8 cellular contexts compared by ENCODE assay signal in the genomic region with DNA sequence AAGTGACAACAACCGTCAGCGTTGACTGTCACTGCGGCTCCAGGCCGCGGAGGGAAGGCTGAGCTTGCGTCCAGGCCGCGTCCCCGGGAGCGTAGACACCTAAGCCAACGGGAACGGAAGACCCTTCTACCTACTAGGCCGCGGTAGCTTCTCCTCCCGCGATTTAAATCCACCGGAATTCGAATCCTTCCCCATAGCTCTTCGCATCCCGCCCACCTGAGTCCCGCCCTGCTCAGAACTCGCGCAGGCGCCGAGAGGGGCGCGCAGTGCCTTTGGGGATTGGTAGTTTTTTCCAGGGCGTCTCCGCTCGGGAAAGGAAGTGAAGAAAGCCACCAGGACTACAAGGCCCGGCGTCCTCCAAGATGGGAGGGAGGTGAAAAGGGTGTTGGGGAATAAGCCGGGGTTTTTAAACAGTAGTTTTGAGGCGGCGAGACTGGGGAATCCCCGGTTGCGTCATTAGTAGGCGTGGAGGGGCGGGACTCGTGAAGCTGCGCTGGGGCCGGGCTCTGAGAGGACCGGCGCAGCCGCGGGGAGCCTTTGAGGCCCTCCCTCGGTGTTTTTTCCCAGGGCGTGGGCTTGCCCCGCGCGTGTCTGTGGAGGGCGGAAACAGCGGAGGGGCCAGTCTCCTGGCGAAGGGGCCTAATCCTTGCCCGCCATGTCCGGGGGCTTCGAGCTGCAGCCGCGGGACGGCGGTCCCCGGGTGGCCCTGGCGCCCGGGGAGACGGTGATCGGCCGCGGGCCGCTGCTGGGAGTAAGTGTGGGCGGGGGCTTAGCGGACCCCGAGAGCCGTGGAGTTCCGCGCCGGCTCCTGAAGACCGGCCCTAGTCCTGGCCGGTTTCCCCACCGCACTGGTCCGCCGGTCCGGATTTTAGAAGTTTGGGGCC. TPM values are rescaled to one million over a fixed set of nuclear protein-coding genes. Genes with fewer than 3 reads are reported as not detected.
A peak's percentile ranks its signal among the peaks of the same experiment; 100 is the strongest.
DNase-seq lines count a peak whose midpoint lies in the region; TF ChIP-seq lines count a peak whose summit lies in the region.

A gene with protein sequence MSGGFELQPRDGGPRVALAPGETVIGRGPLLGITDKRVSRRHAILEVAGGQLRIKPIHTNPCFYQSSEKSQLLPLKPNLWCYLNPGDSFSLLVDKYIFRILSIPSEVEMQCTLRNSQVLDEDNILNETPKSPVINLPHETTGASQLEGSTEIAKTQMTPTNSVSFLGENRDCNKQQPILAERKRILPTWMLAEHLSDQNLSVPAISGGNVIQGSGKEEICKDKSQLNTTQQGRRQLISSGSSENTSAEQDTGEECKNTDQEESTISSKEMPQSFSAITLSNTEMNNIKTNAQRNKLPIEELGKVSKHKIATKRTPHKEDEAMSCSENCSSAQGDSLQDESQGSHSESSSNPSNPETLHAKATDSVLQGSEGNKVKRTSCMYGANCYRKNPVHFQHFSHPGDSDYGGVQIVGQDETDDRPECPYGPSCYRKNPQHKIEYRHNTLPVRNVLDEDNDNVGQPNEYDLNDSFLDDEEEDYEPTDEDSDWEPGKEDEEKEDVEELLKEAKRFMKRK (plus strand): TSS at position 509 of the 884 bp plus-strand sequence. CDS start 147 bp downstream, at position 656.
A gene with protein sequence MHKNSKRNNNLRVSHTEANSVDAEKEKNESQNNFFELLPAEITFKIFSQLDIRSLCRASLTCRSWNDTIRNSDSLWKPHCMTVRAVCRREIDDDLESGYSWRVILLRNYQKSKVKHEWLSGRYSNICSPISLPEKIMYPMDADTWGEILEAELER (minus strand): TSS at position 218 of the 884 bp plus-strand sequence. CDS start 2,149 bp downstream, outside the sequence.

- H3K9me3 ChIP-seq in SJSA1 (replicated peaks) = no peaks in the 10 kb centered on the region
- no peaks in the 10 kb centered on the region for H3K9me3 ChIP-seq in neural progenitor cell (ENCODE audit: low read depth)
- H3K9me3 ChIP-seq in stomach smooth muscle (ENCODE audit: control insufficient read depth in 2 of 2, low read length in 2 of 2) = no peaks in the 10 kb centered on the region

- peaks cover 13% of the 10 kb centered on the region for H3K4me1 ChIP-seq in SJSA1 (replicated peaks)
- H3K4me1 ChIP-seq in neural progenitor cell = peaks cover 14% of the 10 kb centered on the region
- peaks cover 7% of the 10 kb centered on the region for H3K4me1 ChIP-seq in stomach smooth muscle (ENCODE audit: control insufficient read depth, insufficient read depth, low read length)

- H3K27ac ChIP-seq in SJSA1 (peak within 1 kb of the TSS; percentile 89), neural progenitor cell (no peak within 1 kb of the TSS), stomach smooth muscle (ENCODE audit: low read length) (peak within 1 kb of the TSS; percentile 72)

- H3K4me3 ChIP-seq in HFF-Myc (replicated peaks; ENCODE audit: low read depth, low read length) = peak within 1 kb of the TSS; percentile 77
- H3K4me3 ChIP-seq in SJSA1 = peak within 1 kb of the TSS; percentile 80
- H3K4me3 ChIP-seq in neural progenitor cell = peak within 1 kb of the TSS; percentile 82
- peak within 1 kb of the TSS; percentile 91 to 99 for H3K4me3 ChIP-seq in stomach smooth muscle (ENCODE audit: low read length in 2 of 2)

- peak within 1 kb of the TSS; percentile 93 for H3K4me2 ChIP-seq in neural progenitor cell

- H3F3A ChIP-seq in neural progenitor cell (ENCODE audit: low read depth) = peaks cover 9% of the 10 kb centered on the region

- no peaks in the 10 kb centered on the region; the same call in 1 of the 2 replicates for H3K36me3 ChIP-seq in SJSA1
- H3K36me3 ChIP-seq in neural progenitor cell = no peaks in the 10 kb centered on the region
- H3K36me3 ChIP-seq in stomach smooth muscle (ENCODE audit: control insufficient read depth in 2 of 2, insufficient read depth in 2 of 2, low read length in 2 of 2) = no peaks in the 10 kb centered on the region

- H2AFZ ChIP-seq in neural progenitor cell (replicated peaks) = peak within 1 kb of the TSS; percentile 96

- H3K4me3 Mint-ChIP-seq in activated naive CD4-positive, alpha-beta T cell treated with anti-CD3 and anti-CD28 coated beads for 36 hours = peak within 1 kb of the TSS; percentile 94
- peak within 1 kb of the TSS; percentile 97 for H3K4me3 Mint-ChIP-seq in neural progenitor cell

- H3K27me3 ChIP-seq in SJSA1 (replicated peaks) (no peaks in the 10 kb centered on the region), neural progenitor cell (no peaks in the 10 kb centered on the region), stomach smooth muscle (ENCODE audit: control insufficient read depth in 1 of 2, insufficient read depth in 2 of 2, low read length in 2 of 2) (no peaks in the 10 kb centered on the region)

- H3K4me1 Mint-ChIP-seq in activated naive CD4-positive, alpha-beta T cell treated with anti-CD3 and anti-CD28 coated beads for 36 hours (ENCODE audit: low read depth) = peaks cover 40% of the 10 kb centered on the region
- H3K4me1 Mint-ChIP-seq in neural progenitor cell = peaks cover 15% of the 10 kb centered on the region

- no peaks in the 10 kb centered on the region for H3K9me3 Mint-ChIP-seq in activated naive CD4-positive, alpha-beta T cell treated with anti-CD3 and anti-CD28 coated beads for 36 hours
- no peaks in the 10 kb centered on the region for H3K9me3 Mint-ChIP-seq in neural progenitor cell

- H3K36me3 Mint-ChIP-seq in activated naive CD4-positive, alpha-beta T cell treated with anti-CD3 and anti-CD28 coated beads for 36 hours (ENCODE audit: low read depth) = peaks cover 2% of the 10 kb centered on the region
- H3K36me3 Mint-ChIP-seq in neural progenitor cell = no peaks in the 10 kb centered on the region

- peaks cover 40% of the 10 kb centered on the region for H3K79me2 ChIP-seq in neural progenitor cell (ENCODE audit: low read depth)

- no peaks in the 10 kb centered on the region for H3K27me3 Mint-ChIP-seq in activated naive CD4-positive, alpha-beta T cell treated with anti-CD3 and anti-CD28 coated beads for 36 hours (ENCODE audit: low read depth)
- H3K27me3 Mint-ChIP-seq in neural progenitor cell (ENCODE audit: insufficient read depth, low read depth) = peaks cover 2% of the 10 kb centered on the region

- H3K9ac ChIP-seq in neural progenitor cell = peak within 1 kb of the TSS; percentile 75
- H3K9ac ChIP-seq in stomach smooth muscle (ENCODE audit: low read length in 2 of 2) = peak within 1 kb of the TSS; percentile 79 to 84

- intact Hi-C loops in activated naive CD4-positive, alpha-beta T cell treated with anti-CD3 and anti-CD28 coated beads for 36 hours (cut with micrococcal nuclease) = loop anchor here (1.0 to 5.0 kb wide), 17 partner anchors 43 to 587 kb away; a partner anchor contains a TSS

- H3K27ac Mint-ChIP-seq in activated naive CD4-positive, alpha-beta T cell treated with anti-CD3 and anti-CD28 coated beads for 36 hours = peak within 1 kb of the TSS; percentile 93
- H3K27ac Mint-ChIP-seq in neural progenitor cell = peak within 1 kb of the TSS; percentile 89

- no peaks in the 10 kb centered on the region for H4K20me1 ChIP-seq in neural progenitor cell (ENCODE audit: low read depth)

- CTCF ChIA-PET in activated naive CD4-positive, alpha-beta T cell treated with anti-CD3 and anti-CD28 coated beads for 36 hours (lab: Charles Lee) = interaction anchor here (0.9 to 6.7 kb wide), 11 partner anchors 13 to 459 kb away, joined by 3 to 60 read pairs (median 6); no protein-coding TSS in a partner anchor

- TF ChIP-seq CTCF in HFF-Myc (IDR thresholded peaks at IDR 0.05; ENCODE audit: low read depth, low read length, missing control alignments) (no peak), neural progenitor cell (IDR thresholded peaks at IDR 0.05) (no peak)

- DNase-seq in GM04503 (ENCODE audit: low read depth) (peak; percentile 98), HFF-Myc (ENCODE audit: extremely low read depth, low read depth) (peak; percentile 96), MV-4-11 (lab: John Stamatoyannopoulos, UW) (peak; percentile 99), SJSA1 (ENCODE audit: low read depth in 1 of 2, low spot score in 2 of 2) (peak; percentile 98), foreskin melanocyte (peak; percentile 99), neural progenitor cell (ENCODE audit: low spot score) (peak; percentile 99)
- peak; percentile 99 for DNase-seq in activated naive CD4-positive, alpha-beta T cell treated with anti-CD3 and anti-CD28 coated beads for 36 hours

RNA-seq across cellular contexts. Expression of the first gene that starts in this region (rescaled TPM):
- 1.2 and 1.8 TPM in 2 replicates for total RNA-seq in SJSA1 (2014; rRNA removed; shearing (Covaris generic))
- total RNA-seq in activated naive CD4-positive, alpha-beta T cell treated with anti-CD3 and anti-CD28 coated beads for 36 hours = 1 to 10 TPM; 2.4 to 2.7 TPM
- total RNA-seq in neural progenitor cell (ENCODE audit: low replicate concordance) = 9.8 and 16.9 TPM in 2 replicates

RNA-seq across cellular contexts. Expression of the second gene that starts in this region (rescaled TPM):
- 0.60 and 0.74 TPM in 2 replicates for total RNA-seq in SJSA1 (2014; rRNA removed; shearing (Covaris generic))
- total RNA-seq in activated naive CD4-positive, alpha-beta T cell treated with anti-CD3 and anti-CD28 coated beads for 36 hours = 1 to 10 TPM; 1.1 to 1.2 TPM
- total RNA-seq in neural progenitor cell (ENCODE audit: low replicate concordance) = 2.7 and 2.9 TPM in 2 replicates
